ENCODE assay signal across 1 cellular context in genomic region chr15:58554758-58555157, GRCh38.
TF ChIP-seq lines count a peak whose summit lies in the region.

No MANE protein-coding gene starts in this region.

TF ChIP-seq in K562, 482 proteins besides CTCF, POLR2A, EP300 and RAD21 (continued from another document):
- TF ChIP-seq HMGN3 (IDR thresholded peaks at IDR 0.05; ENCODE audit: borderline replicate concordance, extremely low read depth, insufficient read length, low read depth, low read length): no peak
- TF ChIP-seq ARNT (IDR thresholded peaks at IDR 0.05): no peak
- TF ChIP-seq ZNF274 (IDR thresholded peaks at IDR 0.05; ENCODE audit: borderline replicate concordance, low read depth, low read length): no peak
- no peak for TF ChIP-seq SMARCE1 (IDR thresholded peaks at IDR 0.05)
- TF ChIP-seq ZNF444 (CRISPR knock-in tag; IDR thresholded peaks at IDR 0.05): no peak
- TF ChIP-seq ZEB2 (IDR thresholded peaks at IDR 0.05): no peak
- TF ChIP-seq ELF1 (tag; IDR thresholded peaks at IDR 0.05): no peak
- no peak for TF ChIP-seq NELFE (IDR thresholded peaks at IDR 0.05; ENCODE audit: insufficient read depth, insufficient read length)
- TF ChIP-seq ASH1L (IDR thresholded peaks at IDR 0.05; ENCODE audit: borderline replicate concordance, low read depth, partially characterized antibody): no peak
- no peak for TF ChIP-seq SMAD2 (IDR thresholded peaks at IDR 0.05; ENCODE audit: low read depth, low read length)
- TF ChIP-seq ADNP (tag; IDR thresholded peaks at IDR 0.05): no peak
- no peak for TF ChIP-seq PHTF2 (CRISPR knock-in tag; IDR thresholded peaks at IDR 0.05)
- no peak for TF ChIP-seq ZNF518B (CRISPR knock-in tag; IDR thresholded peaks at IDR 0.05)
- TF ChIP-seq ZNF347 (CRISPR knock-in tag; IDR thresholded peaks at IDR 0.05; ENCODE audit: low read depth): no peak
